10 cellular contexts compared by ENCODE assay signal in the genomic region with DNA sequence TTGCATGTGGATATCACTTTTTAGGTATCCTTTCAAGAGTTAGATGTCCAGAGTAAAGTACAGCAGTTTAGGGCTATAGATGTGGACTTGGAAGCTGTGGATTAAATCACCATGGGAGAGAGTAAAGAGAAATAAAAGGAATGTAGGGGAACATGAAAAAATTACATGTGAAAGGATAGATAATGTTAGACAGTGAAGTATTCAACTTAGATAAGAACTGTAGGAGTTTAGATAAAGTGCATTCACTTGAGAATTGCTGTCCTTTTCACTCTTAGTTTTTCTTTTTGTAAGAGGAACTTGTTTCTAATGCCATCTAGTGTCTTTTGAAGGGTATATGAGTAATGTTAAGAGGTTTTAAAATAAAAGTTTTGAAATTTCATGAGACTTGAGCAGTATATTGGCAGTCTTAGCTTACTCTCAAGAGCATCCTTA. TPM values are rescaled to one million over a fixed set of nuclear protein-coding genes. Genes with fewer than 3 reads are reported as not detected.
DNase-seq lines count a peak whose midpoint lies in the region; ATAC-seq, FAIRE-seq and TF ChIP-seq lines count a peak whose summit lies in the region.
"Had no signal": no experiment of that assay in that cellular context is flagged by ENCODE, and none has a peak within 500 bp of the region (broad histone marks: within the 10 kb centered on the region; RNA-seq: fewer than 3 reads in every experiment).

No MANE protein-coding gene starts in this region.

- no peak overlapping the region for H3K18ac ChIP-seq in IMR-90 (ENCODE audit: low read depth, low read length)

- H3K4ac ChIP-seq in IMR-90 (ENCODE audit: low read depth, low read length) = no peak overlapping the region

- no peaks in the 10 kb centered on the region for H3K9me1 ChIP-seq in IMR-90 (ENCODE audit: insufficient read depth, low read length)

- no peaks in the 10 kb centered on the region for H3K9me3 ChIP-seq in IMR-90 (ENCODE audit: control insufficient read depth, insufficient read depth, low read length)
- H3K9me3 ChIP-seq in testis = no peaks in the 10 kb centered on the region
- no peaks in the 10 kb centered on the region for H3K9me3 ChIP-seq in stomach

- BruUV-seq in IMR-90 (replicated peaks; lab: Mats Ljungman, UMichigan) = no TSS peak

- no peak overlapping the region for H3K4me3 Mint-ChIP-seq in CD14-positive monocyte
- H3K4me3 Mint-ChIP-seq in activated CD4-positive, alpha-beta memory T cell treated with anti-CD3 and anti-CD28 coated beads for 36 hours = no peak overlapping the region

- H4K5ac ChIP-seq in IMR-90 (ENCODE audit: low read depth, low read length) = no peak overlapping the region

- POLR2A ChIA-PET in IMR-90 (lab: Charles Lee; ENCODE audit: unreplicated experiment) = no interaction called here
- POLR2A ChIA-PET in activated CD4-positive, alpha-beta memory T cell treated with anti-CD3 and anti-CD28 coated beads for 36 hours (lab: Charles Lee) = no interaction called here

- no peak overlapping the region for H2BK120ac ChIP-seq in IMR-90 (ENCODE audit: low read depth, low read length)

- peaks cover 5% of the 10 kb centered on the region for H3K4me1 Mint-ChIP-seq in CD14-positive monocyte
- H3K4me1 Mint-ChIP-seq in activated CD4-positive, alpha-beta memory T cell treated with anti-CD3 and anti-CD28 coated beads for 36 hours (ENCODE audit: low read depth) = peaks cover 13% of the 10 kb centered on the region

- peak; percentile 17 for FAIRE-seq in islet of Langerhans (lab: Jason Lieb, UNC)

- TF ChIP-seq RAD21 in IMR-90 (IDR thresholded peaks at IDR 0.05; ENCODE audit: low read length) = peak; percentile 44

- H4K91ac ChIP-seq in IMR-90 (ENCODE audit: insufficient read depth, low read depth, low read length) = no peak overlapping the region

- no peak overlapping the region for H3K27ac ChIP-seq in IMR-90 (ENCODE audit: insufficient read depth, low read length)
- no peak overlapping the region for H3K27ac ChIP-seq in testis
- H3K27ac ChIP-seq in stomach = no peak overlapping the region

- no peak overlapping the region; the same call in 1 of the 2 replicates for H3K4me2 ChIP-seq in IMR-90 (ENCODE audit: low read depth, low read length)

- DNase-seq in CD14-positive monocyte (ENCODE audit: low spot score) (no peak), IMR-90 (peak; percentile 69), testis (no peak), occipital lobe (lab: John Stamatoyannopoulos, UW) (no peak), stomach (no peak), glomerular visceral epithelial cell (ENCODE audit: extremely low spot score) (no peak)
- no peak for DNase-seq in activated CD4-positive, alpha-beta memory T cell treated with anti-CD3 and anti-CD28 coated beads for 36 hours
- DNase-seq: NCI-H446 treated with DMSO at 0.1 percent for 48 hours, posterior cingulate gyrus had no signal

- CTCF ChIA-PET in IMR-90 (lab: Yijun Ruan, JAX) = interaction anchor here (0.8 kb wide), 1 partner anchor 17 kb away, joined by 3 read pairs; no protein-coding TSS in a partner anchor
- CTCF ChIA-PET in activated CD4-positive, alpha-beta memory T cell treated with anti-CD3 and anti-CD28 coated beads for 36 hours (lab: Charles Lee) = interaction anchor here (1.1 to 1.6 kb wide), 2 partner anchors 8 to 18 kb away, joined by 4 to 5 read pairs; no protein-coding TSS in a partner anchor

- H3K27me3 ChIP-seq in IMR-90 (ENCODE audit: control insufficient read depth, insufficient read depth, low read length) (no peaks in the 10 kb centered on the region), testis (no peaks in the 10 kb centered on the region), stomach (no peaks in the 10 kb centered on the region)

- no peak overlapping the region for H2BK15ac ChIP-seq in IMR-90 (ENCODE audit: low read depth, low read length)

- no peak overlapping the region for H2BK20ac ChIP-seq in IMR-90 (ENCODE audit: low read depth, low read length)

- peak; percentile 77 for ATAC-seq in IMR-90 (ENCODE audit: low read depth)

- peaks cover 5% of the 10 kb centered on the region for H3K4me1 ChIP-seq in IMR-90 (ENCODE audit: control insufficient read depth, insufficient read depth, low read length)
- no peaks in the 10 kb centered on the region for H3K4me1 ChIP-seq in testis
- H3K4me1 ChIP-seq in stomach = peaks cover 0 to 27% (median 10%) of the 10 kb centered on the region in 4 donors

- TF ChIP-seq EP300 in stomach (IDR thresholded peaks at IDR 0.05) = no peak

- H3K23ac ChIP-seq in IMR-90 (ENCODE audit: low read depth, low read length) = no peak overlapping the region

- H3K14ac ChIP-seq in IMR-90 (replicated peaks; ENCODE audit: low read depth, low read length) = no peak overlapping the region

- dilution Hi-C loops in IMR-90 (cut with HindIII; ENCODE audit: low sequenced_read_pairs, unreplicated experiment) = no loop called here

- no peak overlapping the region for H3K9ac ChIP-seq in IMR-90 (ENCODE audit: low read depth, low read length)

- peaks cover 0 to 2% (median 0%) of the 10 kb centered on the region in 3 donors for H3K27me3 Mint-ChIP-seq in CD14-positive monocyte (ENCODE audit: low read depth in 3 of 3)
- no peaks in the 10 kb centered on the region for H3K27me3 Mint-ChIP-seq in activated CD4-positive, alpha-beta memory T cell treated with anti-CD3 and anti-CD28 coated beads for 36 hours

- H3K27ac Mint-ChIP-seq in CD14-positive monocyte = peak overlapping the region in 2 of 7 donors; percentile 4 to 48
- H3K27ac Mint-ChIP-seq in activated CD4-positive, alpha-beta memory T cell treated with anti-CD3 and anti-CD28 coated beads for 36 hours = peak overlapping the region; percentile 2

- intact Hi-C loops in CD14-positive monocyte (cut with micrococcal nuclease) (no loop called here), IMR-90 (cut with micrococcal nuclease) (loop anchor here (10.0 kb wide), 1 partner anchor 159 kb away; the partner anchor contains the start of genes GPBP1L1 and TMEM69), testis (cut with DNase I; ENCODE audit: low total_unique reads) (no loop called here), stomach (cut with DNase I; ENCODE audit: low total_unique reads) (no loop called here)
- intact Hi-C loops in activated CD4-positive, alpha-beta memory T cell treated with anti-CD3 and anti-CD28 coated beads for 36 hours (cut with micrococcal nuclease) = loop anchor here (2.0 to 5.0 kb wide), 2 partner anchors 157 to 256 kb away; partner anchors contain the start of gene GPBP1L1

- in situ Hi-C loops in IMR-90 (cut with MboI; ENCODE audit: low sequenced_read_pairs) = no loop called here

- H3K4me3 ChIP-seq in IMR-90 (ENCODE audit: insufficient read depth, low read depth, low read length) = no peak overlapping the region
- H3K4me3 ChIP-seq in testis = no peak overlapping the region
- no peak overlapping the region for H3K4me3 ChIP-seq in stomach

- peaks cover 8 to 34% of the 10 kb centered on the region in 2 experiments for H3K79me1 ChIP-seq in IMR-90 (ENCODE audit: low read depth in 1 of 2, low read length in 2 of 2)

- peaks cover 11 to 18% of the 10 kb centered on the region in 2 donors for H3K36me3 Mint-ChIP-seq in CD14-positive monocyte
- peaks cover 2% of the 10 kb centered on the region for H3K36me3 Mint-ChIP-seq in activated CD4-positive, alpha-beta memory T cell treated with anti-CD3 and anti-CD28 coated beads for 36 hours

- no peak for TF ChIP-seq POLR2A in IMR-90 (IDR thresholded peaks at IDR 0.05; ENCODE audit: low read depth, low read length)
- no peak for TF ChIP-seq POLR2A in testis (IDR thresholded peaks at IDR 0.05)
- TF ChIP-seq POLR2A in stomach (IDR thresholded peaks at IDR 0.05) = no peak

- H2BK5ac ChIP-seq in IMR-90 (ENCODE audit: low read depth, low read length, poor library complexity, severe bottlenecking) = no peak overlapping the region

- H3K36me3 ChIP-seq in IMR-90 (ENCODE audit: control insufficient read depth, insufficient read depth, low read length) = no peaks in the 10 kb centered on the region
- H3K36me3 ChIP-seq in testis (ENCODE audit: low read depth, missing control alignments) = no peaks in the 10 kb centered on the region
- H3K36me3 ChIP-seq in stomach = no peaks in the 10 kb centered on the region

- TF ChIP-seq CTCF in CD14-positive monocyte (IDR thresholded peaks at IDR 0.05) (peak; percentile 35), IMR-90 (conservative IDR thresholded peaks at IDR 0.05; ENCODE audit: low read depth, low read length) (peak; percentile 46), testis (IDR thresholded peaks at IDR 0.05) (peak in 1 of 3 experiments; percentile 12), stomach (IDR thresholded peaks at IDR 0.05) (peak in 1 of 7 experiments; percentile 11)

- no peak overlapping the region for H4K8ac ChIP-seq in IMR-90 (ENCODE audit: low read depth in 2 of 2, low read length in 2 of 2)

- no peak overlapping the region for H2AK5ac ChIP-seq in IMR-90 (ENCODE audit: low read depth, low read length)

- H3K56ac ChIP-seq in IMR-90 (ENCODE audit: extremely low read depth, insufficient read depth, low read length) = no peak overlapping the region

- H2AFZ ChIP-seq in IMR-90 (replicated peaks; ENCODE audit: low read length, poor library complexity) = no peak overlapping the region

- no peaks in the 10 kb centered on the region; the same call in none of the 2 replicates for H4K20me1 ChIP-seq in IMR-90 (ENCODE audit: insufficient read depth, low read length)

- peaks cover 0 to 2% (median 0%) of the 10 kb centered on the region in 7 donors for H3K9me3 Mint-ChIP-seq in CD14-positive monocyte
- H3K9me3 Mint-ChIP-seq in activated CD4-positive, alpha-beta memory T cell treated with anti-CD3 and anti-CD28 coated beads for 36 hours = no peaks in the 10 kb centered on the region

- no peak overlapping the region for H2AK9ac ChIP-seq in IMR-90 (replicated peaks; ENCODE audit: low read depth, low read length, poor library complexity)

TF ChIP-seq in IMR-90, 13 proteins besides CTCF, POLR2A, EP300 and RAD21:
- TF ChIP-seq MXI1 (IDR thresholded peaks at IDR 0.05; ENCODE audit: borderline replicate concordance, low read depth, low read length) (no peak), SMC3 (IDR thresholded peaks at IDR 0.05; ENCODE audit: low read depth, low read length) (peak; percentile 34; the same call in 1 of the 2 replicates)

RNA-seq across cellular contexts. Expression of gene MAST2, which starts 40.1 kb away (rescaled TPM):
- polyA plus RNA-seq in CD14-positive monocyte (1 to 10 TPM; 1.0 to 2.5 TPM), IMR-90 (2012; rRNA removed) (41.0 and 44.0 TPM in 2 replicates), testis (ENCODE audit: insufficient read depth, low read depth, low replicate concordance) (158 TPM), stomach (10 to 100 TPM in 1 of 3 donors, 1 to 10 TPM in 2; 5.3 to 19.5 (median 7.4) TPM)
- total RNA-seq in IMR-90 (2012; rRNA removed) (12.5 and 14.2 TPM in 2 replicates), testis (100 to 1,000 TPM in 1 of 2 donors, 10 to 100 TPM in 1; 88.4 to 113 TPM), occipital lobe (50.7 TPM), stomach (100 to 1,000 TPM in 1 of 5 donors, 10 to 100 TPM in 4; 27.1 to 131 (median 46.7) TPM)
- 14.5 and 18.4 TPM in 2 replicates for polyA plus RNA-seq in IMR-90 (2012; cell fraction: cytosol; rRNA removed)
- 287 and 303 TPM in 2 replicates for polyA plus RNA-seq in IMR-90 (2012; cell fraction: nucleus; rRNA removed; ENCODE audit: low replicate concordance)
- 10 to 100 TPM; 25.1 to 26.6 TPM for total RNA-seq in activated CD4-positive, alpha-beta memory T cell treated with anti-CD3 and anti-CD28 coated beads for 36 hours

Comparison
In these comparisons a context has a peak if more than half of its experiments do, and no peak if none do; other contexts are left out.
1. intact Hi-C loops: an anchor here in IMR-90 (10.0 kb wide) and activated CD4-positive, alpha-beta memory T cell treated with anti-CD3 and anti-CD28 coated beads for 36 hours (2.0 to 5.0 kb wide); none called in CD14-positive monocyte, testis and stomach.